ENCODE assay signal across 18 cellular contexts in genomic region chr6:145836767-145837166, GRCh38.
"Had no signal": no experiment of that assay in that cellular context is flagged by ENCODE, and none has a peak within 500 bp of the region (broad histone marks: within the 10 kb centered on the region; RNA-seq: fewer than 3 reads in every experiment).

No MANE protein-coding gene starts in this region.

- DNase-seq: activated CD4-positive, alpha-beta memory T cell treated with anti-CD3 and anti-CD28 coated beads, Interleukin-2, amount 10 ng/mL, durations not matched to agents 7 days and 5 days; activated CD4-positive, alpha-beta T cell treated with anti-CD3 and anti-CD28 coated beads for 4 hours; activated CD8-positive, alpha-beta memory T cell treated with anti-CD3 and anti-CD28 coated beads, Interleukin-2, amount 50 U/mL, for 4 hours; activated gamma-delta T cell treated with Interleukin-2 at 50 U/mL for 16 hours; activated naive CD8-positive, alpha-beta T cell treated with anti-CD3 and anti-CD28 coated beads for 36 hours; anterior cingulate cortex; cerebellar nuclear complex; effector CD8-positive, alpha-beta T cell; islet precursor cell; posterior cingulate gyrus; retina; stimulated activated CD4-positive, alpha-beta T cell treated with anti-CD3 and anti-CD28 coated beads, Interleukin-2, amount 100 ng/mL, for 48 hours; thyroid gland; uterus had no signal

- H3K9me3 Mint-ChIP-seq: activated CD4-positive, alpha-beta memory T cell treated with anti-CD3 and anti-CD28 coated beads, Interleukin-2, amount 10 ng/mL, durations not matched to agents 7 days and 5 days; activated naive CD8-positive, alpha-beta T cell treated with anti-CD3 and anti-CD28 coated beads for 36 hours; natural killer cell treated with Interleukin-12 subunit alpha and Interleukin-12 subunit beta and Interleukin-15 and Interleukin-18, amount 100 ng/mL, for 72 hours; stimulated activated memory B cell treated with anti-CD40 and anti-IgM and Interleukin-4, amounts not matched to agents 10 μg/mL and 1 μg/mL and 100 μg/mL, for 72 hours; WTC11 had no signal

- H3K4me1 Mint-ChIP-seq: stimulated activated memory B cell treated with anti-CD40 and anti-IgM and Interleukin-4, amounts not matched to agents 10 μg/mL and 1 μg/mL and 100 μg/mL, for 72 hours had no signal

- H3K27ac Mint-ChIP-seq: activated CD4-positive, alpha-beta memory T cell treated with anti-CD3 and anti-CD28 coated beads, Interleukin-2, amount 10 ng/mL, durations not matched to agents 7 days and 5 days; activated naive CD8-positive, alpha-beta T cell treated with anti-CD3 and anti-CD28 coated beads for 36 hours; stimulated activated memory B cell treated with anti-CD40 and anti-IgM and Interleukin-4, amounts not matched to agents 10 μg/mL and 1 μg/mL and 100 μg/mL, for 72 hours had no signal

- H3K27me3 Mint-ChIP-seq: activated CD4-positive, alpha-beta memory T cell treated with anti-CD3 and anti-CD28 coated beads, Interleukin-2, amount 10 ng/mL, durations not matched to agents 7 days and 5 days; activated naive CD8-positive, alpha-beta T cell treated with anti-CD3 and anti-CD28 coated beads for 36 hours; natural killer cell treated with Interleukin-12 subunit alpha and Interleukin-12 subunit beta and Interleukin-15 and Interleukin-18, amount 100 ng/mL, for 72 hours; stimulated activated memory B cell treated with anti-CD40 and anti-IgM and Interleukin-4, amounts not matched to agents 10 μg/mL and 1 μg/mL and 100 μg/mL, for 72 hours had no signal

- H3K36me3 Mint-ChIP-seq: natural killer cell treated with Interleukin-12 subunit alpha and Interleukin-12 subunit beta and Interleukin-15 and Interleukin-18, amount 100 ng/mL, for 72 hours; WTC11 had no signal

- ATAC-seq: stimulated activated memory B cell treated with anti-CD40 and anti-IgM and Interleukin-4, amounts not matched to agents 10 μg/mL and 1 μg/mL and 100 μg/mL, for 72 hours had no signal

- H3K9me3 ChIP-seq: breast epithelium, thyroid gland, uterus had no signal

- H3K27me3 ChIP-seq: breast epithelium, thyroid gland, uterus had no signal

- H3K4me3 ChIP-seq: breast epithelium, thyroid gland, uterus had no signal

- H3K4me3 Mint-ChIP-seq: activated CD4-positive, alpha-beta memory T cell treated with anti-CD3 and anti-CD28 coated beads, Interleukin-2, amount 10 ng/mL, durations not matched to agents 7 days and 5 days; activated naive CD8-positive, alpha-beta T cell treated with anti-CD3 and anti-CD28 coated beads for 36 hours; stimulated activated memory B cell treated with anti-CD40 and anti-IgM and Interleukin-4, amounts not matched to agents 10 μg/mL and 1 μg/mL and 100 μg/mL, for 72 hours; WTC11 had no signal

- H3K27ac ChIP-seq: breast epithelium, thyroid gland, uterus had no signal

- H3K36me3 ChIP-seq: breast epithelium, thyroid gland, uterus had no signal

- H3K4me1 ChIP-seq: breast epithelium, thyroid gland, uterus had no signal
